ENCODE assay signal across 34 cellular contexts in the genomic region with DNA sequence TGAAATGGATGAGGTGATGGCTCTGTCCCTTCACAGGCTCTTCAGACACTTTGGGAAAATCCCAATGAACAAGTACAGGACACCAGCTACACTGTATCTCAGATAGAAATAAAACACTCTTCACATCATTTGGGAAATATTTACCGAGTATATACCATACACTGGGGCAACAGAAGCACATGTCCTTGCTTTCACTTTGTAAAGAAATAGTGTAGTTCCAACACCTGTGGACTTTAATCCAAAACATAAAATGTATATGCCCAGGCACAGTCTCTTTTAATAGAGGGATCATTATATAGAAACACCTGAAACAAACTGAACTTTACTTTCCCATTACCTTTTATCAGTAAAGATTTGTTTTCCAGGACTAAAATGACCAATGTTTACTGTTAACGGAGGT.
"Had no signal": no experiment of that assay in that cellular context is flagged by ENCODE, and none has a peak within 500 bp of the region (broad histone marks: within the 10 kb centered on the region; RNA-seq: fewer than 3 reads in every experiment).

No MANE protein-coding gene starts in this region.

- H3K4me3 Mint-ChIP-seq: activated B cell treated with CpG ODN at 0.5 μM for 24 hours; activated CD4-positive, alpha-beta memory T cell treated with anti-CD3 and anti-CD28 coated beads, Interleukin-2, amount 10 ng/mL, durations not matched to agents 7 days and 5 days; activated CD4-positive, alpha-beta T cell treated with anti-CD3 and anti-CD28 coated beads, Interleukin-2, amount 10 ng/mL, durations not matched to agents 7 days and 5 days; activated CD8-positive, alpha-beta memory T cell treated with anti-CD3 and anti-CD28 coated beads, Interleukin-2, amount 10 ng/mL, durations not matched to agents 7 days and 5 days; activated naive CD4-positive, alpha-beta T cell treated with anti-CD3 and anti-CD28 coated beads, Interleukin-2, amount 10 ng/mL, durations not matched to agents 7 days and 5 days; activated naive CD8-positive, alpha-beta T cell treated with anti-CD3 and anti-CD28 coated beads for 36 hours; activated naive CD8-positive, alpha-beta T cell treated with anti-CD3 and anti-CD28 coated beads, Interleukin-2, amount 50 U/mL, for 24 hours; activated T-helper 1 cell treated with anti-CD3 and anti-CD28 coated beads, Interleukin-12 subunit alpha, Interleukin-12 subunit beta, Interleukin-2, Interleukin-4 antibody, amounts not matched to agents 30 ng/mL and 10 ng/mL and 1 ng/mL, durations not matched to agents 14 hours and 24 hours and 36 hours; T-helper 17 cell; T-helper 2 cell treated with Interferon-gamma antibody and Interleukin-4, amounts not matched to agents 5 μg/mL and 100 μg/mL, for 36 hours had no signal

- H3K9me3 Mint-ChIP-seq: activated B cell treated with CpG ODN at 0.5 μM for 24 hours; activated CD4-positive, alpha-beta memory T cell treated with anti-CD3 and anti-CD28 coated beads, Interleukin-2, amount 10 ng/mL, durations not matched to agents 7 days and 5 days; activated CD4-positive, alpha-beta T cell treated with anti-CD3 and anti-CD28 coated beads, Interleukin-2, amount 10 ng/mL, durations not matched to agents 7 days and 5 days; activated naive CD4-positive, alpha-beta T cell treated with anti-CD3 and anti-CD28 coated beads, Interleukin-2, amount 10 ng/mL, durations not matched to agents 7 days and 5 days; activated naive CD8-positive, alpha-beta T cell treated with anti-CD3 and anti-CD28 coated beads for 36 hours; activated naive CD8-positive, alpha-beta T cell treated with anti-CD3 and anti-CD28 coated beads, Interleukin-2, amount 50 U/mL, for 24 hours; activated T-helper 1 cell treated with anti-CD3 and anti-CD28 coated beads, Interleukin-12 subunit alpha, Interleukin-12 subunit beta, Interleukin-2, Interleukin-4 antibody, amounts not matched to agents 30 ng/mL and 10 ng/mL and 1 ng/mL, durations not matched to agents 14 hours and 24 hours and 36 hours; activated T-helper 2 cell treated with anti-CD3 and anti-CD28 coated beads, Interferon-gamma antibody, Interleukin-2, Interleukin-4, amounts not matched to agents 10 μg/mL and 5 μg/mL and 100 μg/mL, durations not matched to agents 14 hours and 24 hours and 36 hours; T-helper 2 cell treated with Interferon-gamma antibody and Interleukin-4, amounts not matched to agents 5 μg/mL and 100 μg/mL, for 36 hours had no signal

- ATAC-seq: activated CD4-positive, CD25-positive, alpha-beta regulatory T cell treated with anti-CD3 and anti-CD28 coated beads, Interleukin-2, amount 50 U/mL, for 24 hours; activated CD8-positive, alpha-beta memory T cell treated with anti-CD3 and anti-CD28 coated beads, Interleukin-2, amount 10 ng/mL, durations not matched to agents 7 days and 5 days; activated naive CD8-positive, alpha-beta T cell treated with anti-CD3 and anti-CD28 coated beads, Interleukin-2, amount 50 U/mL, for 24 hours; body of pancreas; gastroesophageal sphincter; heart right ventricle; T-helper 17 cell had no signal

- H3K27ac Mint-ChIP-seq: activated B cell treated with CpG ODN at 0.5 μM for 24 hours; activated CD4-positive, alpha-beta memory T cell treated with anti-CD3 and anti-CD28 coated beads, Interleukin-2, amount 10 ng/mL, durations not matched to agents 7 days and 5 days; activated CD4-positive, alpha-beta T cell treated with anti-CD3 and anti-CD28 coated beads, Interleukin-2, amount 10 ng/mL, durations not matched to agents 7 days and 5 days; activated CD8-positive, alpha-beta memory T cell treated with anti-CD3 and anti-CD28 coated beads, Interleukin-2, amount 10 ng/mL, durations not matched to agents 7 days and 5 days; activated naive CD4-positive, alpha-beta T cell treated with anti-CD3 and anti-CD28 coated beads, Interleukin-2, amount 10 ng/mL, durations not matched to agents 7 days and 5 days; activated naive CD8-positive, alpha-beta T cell treated with anti-CD3 and anti-CD28 coated beads, Interleukin-2, amount 50 U/mL, for 24 hours; activated T-helper 1 cell treated with anti-CD3 and anti-CD28 coated beads, Interleukin-12 subunit alpha, Interleukin-12 subunit beta, Interleukin-2, Interleukin-4 antibody, amounts not matched to agents 30 ng/mL and 10 ng/mL and 1 ng/mL, durations not matched to agents 14 hours and 24 hours and 36 hours; activated T-helper 2 cell treated with anti-CD3 and anti-CD28 coated beads, Interferon-gamma antibody, Interleukin-2, Interleukin-4, amounts not matched to agents 10 μg/mL and 5 μg/mL and 100 μg/mL, durations not matched to agents 14 hours and 24 hours and 36 hours; T-helper 17 cell; T-helper 2 cell treated with Interferon-gamma antibody and Interleukin-4, amounts not matched to agents 5 μg/mL and 100 μg/mL, for 36 hours had no signal

- DNase-seq: activated B cell treated with CpG ODN at 0.5 μM for 24 hours; activated CD4-positive, alpha-beta memory T cell treated with anti-CD3 and anti-CD28 coated beads, Interleukin-2, amount 10 ng/mL, durations not matched to agents 7 days and 5 days; activated CD4-positive, alpha-beta T cell treated with anti-CD3 and anti-CD28 coated beads for 4 hours; activated CD4-positive, alpha-beta T cell treated with anti-CD3 and anti-CD28 coated beads, Interleukin-2, amount 10 ng/mL, durations not matched to agents 7 days and 5 days; activated CD4-positive, alpha-beta T cell treated with anti-CD3 and anti-CD28 coated beads, Interleukin-2, amount 50 U/mL, for 4 hours; activated CD8-positive, alpha-beta memory T cell treated with anti-CD3 and anti-CD28 coated beads, Interleukin-2, amount 10 ng/mL, durations not matched to agents 7 days and 5 days; activated CD8-positive, alpha-beta memory T cell treated with anti-CD3 and anti-CD28 coated beads, Interleukin-2, amount 50 U/mL, for 4 hours; activated effector memory CD4-positive, alpha-beta T cell treated with anti-CD3 and anti-CD28 coated beads, Interleukin-2, amount 50 U/mL, for 16 hours; activated naive CD4-positive, alpha-beta T cell; activated naive CD4-positive, alpha-beta T cell treated with anti-CD3 and anti-CD28 coated beads, Interleukin-2, amount 10 ng/mL, durations not matched to agents 7 days and 5 days; activated naive CD8-positive, alpha-beta T cell treated with anti-CD3 and anti-CD28 coated beads for 36 hours; activated naive CD8-positive, alpha-beta T cell treated with anti-CD3 and anti-CD28 coated beads, Interleukin-2, amount 50 U/mL, for 24 hours; activated T-cell treated with anti-CD3 and anti-CD28 coated beads for 4 hours; activated T-cell treated with anti-CD3 and anti-CD28 coated beads, Interleukin-2, amount 50 U/mL, for 48 hours; adrenal gland; amygdala; aorta; body of pancreas; caudate nucleus; cortex of kidney; effector CD8-positive, alpha-beta T cell; esophagus squamous epithelium; foreskin melanocyte; heart right ventricle; SW 1271; T-helper 1 cell; T-helper 17 cell; T1000; WERI-Rb-1 had no signal

- H3K27me3 Mint-ChIP-seq: activated B cell treated with CpG ODN at 0.5 μM for 24 hours; activated CD4-positive, alpha-beta memory T cell treated with anti-CD3 and anti-CD28 coated beads, Interleukin-2, amount 10 ng/mL, durations not matched to agents 7 days and 5 days; activated CD4-positive, alpha-beta T cell treated with anti-CD3 and anti-CD28 coated beads, Interleukin-2, amount 10 ng/mL, durations not matched to agents 7 days and 5 days; activated CD8-positive, alpha-beta memory T cell treated with anti-CD3 and anti-CD28 coated beads, Interleukin-2, amount 10 ng/mL, durations not matched to agents 7 days and 5 days; activated naive CD4-positive, alpha-beta T cell treated with anti-CD3 and anti-CD28 coated beads, Interleukin-2, amount 10 ng/mL, durations not matched to agents 7 days and 5 days; activated naive CD8-positive, alpha-beta T cell treated with anti-CD3 and anti-CD28 coated beads for 36 hours; activated naive CD8-positive, alpha-beta T cell treated with anti-CD3 and anti-CD28 coated beads, Interleukin-2, amount 50 U/mL, for 24 hours; T-helper 17 cell had no signal
